In genomic region chr5:76547891-76548524, GRCh38 we compare ENCODE assay signal across 11 cellular contexts.
DNase-seq lines count a peak whose midpoint lies in the region; ATAC-seq and TF ChIP-seq lines count a peak whose summit lies in the region.
"Had no signal": no experiment of that assay in that cellular context is flagged by ENCODE, and none has a peak within 500 bp of the region (broad histone marks: within the 10 kb centered on the region; RNA-seq: fewer than 3 reads in every experiment).

No MANE protein-coding gene starts in this region.

- no peak for TF ChIP-seq CTCF in Calu3 (IDR thresholded peaks at IDR 0.05; ENCODE audit: unreplicated experiment)

- POLR2A ChIA-PET in activated CD4-positive, alpha-beta T cell treated with anti-CD3 and anti-CD28 coated beads for 36 hours (lab: Charles Lee): interaction anchor here (0.9 to 1.7 kb wide), 8 partner anchors 19 to 482 kb away, joined by 3 to 16 read pairs (median 5); partner anchors contain the start of genes AGGF1 and IQGAP2

- H3K27me3 Mint-ChIP-seq in activated CD4-positive, alpha-beta T cell treated with anti-CD3 and anti-CD28 coated beads for 36 hours: no peaks in the 10 kb centered on the region
- H3K27me3 Mint-ChIP-seq in activated T-helper 17 cell treated with anti-CD3 and anti-CD28 coated beads, Interleukin-2, amount 50 U/mL, for 72 hours: no peaks in the 10 kb centered on the region
- no peaks in the 10 kb centered on the region for H3K27me3 Mint-ChIP-seq in stimulated activated memory B cell treated with anti-CD40 and anti-IgM and Interleukin-4, amounts not matched to agents 10 μg/mL and 1 μg/mL and 100 μg/mL, for 72 hours
- no peaks in the 10 kb centered on the region for H3K27me3 Mint-ChIP-seq in Calu3 (ENCODE audit: unreplicated experiment)

- CTCF ChIA-PET in activated CD4-positive, alpha-beta T cell treated with anti-CD3 and anti-CD28 coated beads for 36 hours (lab: Charles Lee): interaction anchor here (0.7 to 3.1 kb wide), 13 partner anchors 10 to 286 kb away, joined by 3 to 26 read pairs (median 5); partner anchors contain the start of gene IQGAP2
- CTCF ChIA-PET in Calu3 (lab: Charles Lee): interaction anchor here (1.3 to 1.6 kb wide), 3 partner anchors 34 to 210 kb away, joined by 3 to 5 read pairs (median 4); no protein-coding TSS in a partner anchor

- H3K9me3 Mint-ChIP-seq in activated CD4-positive, alpha-beta T cell treated with anti-CD3 and anti-CD28 coated beads for 36 hours (ENCODE audit: low read depth): no peaks in the 10 kb centered on the region
- H3K9me3 Mint-ChIP-seq in activated T-helper 17 cell treated with anti-CD3 and anti-CD28 coated beads, Interleukin-2, amount 50 U/mL, for 72 hours: no peaks in the 10 kb centered on the region
- no peaks in the 10 kb centered on the region for H3K9me3 Mint-ChIP-seq in stimulated activated memory B cell treated with anti-CD40 and anti-IgM and Interleukin-4, amounts not matched to agents 10 μg/mL and 1 μg/mL and 100 μg/mL, for 72 hours
- no peaks in the 10 kb centered on the region for H3K9me3 Mint-ChIP-seq in Calu3 (ENCODE audit: low read depth, unreplicated experiment)

- DNase-seq in activated CD4-positive, alpha-beta T cell treated with anti-CD3 and anti-CD28 coated beads for 36 hours: no peak
- DNase-seq in activated CD4-positive, alpha-beta T cell treated with anti-CD3 and anti-CD28 coated beads, Interleukin-2, amount 50 U/mL, for 4 hours: no peak
- no peak for DNase-seq in Calu3
- DNase-seq in NK-92 treated with Interleukin-12 subunit alpha and Interleukin-12 subunit beta, amount 100 ng/mL, for 24 hours (lab: John Stamatoyannopoulos, UW): no peak
- DNase-seq: brain microvascular endothelial cell, glutamatergic neuron, NCI-H226 had no signal

- peaks cover 71% of the 10 kb centered on the region for H3K4me1 Mint-ChIP-seq in activated CD4-positive, alpha-beta T cell treated with anti-CD3 and anti-CD28 coated beads for 36 hours
- peaks cover 48% of the 10 kb centered on the region for H3K4me1 Mint-ChIP-seq in activated T-helper 17 cell treated with anti-CD3 and anti-CD28 coated beads, Interleukin-2, amount 50 U/mL, for 72 hours
- H3K4me1 Mint-ChIP-seq in stimulated activated memory B cell treated with anti-CD40 and anti-IgM and Interleukin-4, amounts not matched to agents 10 μg/mL and 1 μg/mL and 100 μg/mL, for 72 hours: peaks cover 27% of the 10 kb centered on the region
- H3K4me1 Mint-ChIP-seq in Calu3 (ENCODE audit: low read depth, unreplicated experiment): peaks cover 37% of the 10 kb centered on the region

- no TSS peak for BruUV-seq in Calu3 (replicated peaks; lab: Mats Ljungman, UMichigan)

- intact Hi-C loops in activated CD4-positive, alpha-beta T cell treated with anti-CD3 and anti-CD28 coated beads for 36 hours (cut with DNase I, micrococcal nuclease): loop anchor here (1.0 to 10.0 kb wide), 12 partner anchors 27 to 983 kb away; partner anchors contain the start of genes POC5 (in 1 of the 2) and SV2C (in 1 of the 2)
- intact Hi-C loops in Calu3 (cut with micrococcal nuclease; ENCODE audit: unreplicated experiment): loop anchor here (10.0 kb wide), 1 partner anchor 293 kb away; no protein-coding TSS in a partner anchor

- H3K4me3 Mint-ChIP-seq in activated CD4-positive, alpha-beta T cell treated with anti-CD3 and anti-CD28 coated beads for 36 hours: peak overlapping the region; percentile 66
- peak overlapping the region; percentile 79 for H3K4me3 Mint-ChIP-seq in activated T-helper 17 cell treated with anti-CD3 and anti-CD28 coated beads, Interleukin-2, amount 50 U/mL, for 72 hours
- H3K4me3 Mint-ChIP-seq in stimulated activated memory B cell treated with anti-CD40 and anti-IgM and Interleukin-4, amounts not matched to agents 10 μg/mL and 1 μg/mL and 100 μg/mL, for 72 hours: no peak overlapping the region
- no peak overlapping the region for H3K4me3 Mint-ChIP-seq in Calu3 (ENCODE audit: low read depth, unreplicated experiment)

- ATAC-seq in activated CD4-positive, alpha-beta T cell treated with anti-CD3 and anti-CD28 coated beads for 36 hours: peak; percentile 3
- ATAC-seq in HG02798 (IDR thresholded peaks at IDR 0.05; ENCODE audit: poor library complexity, unreplicated experiment) (peak; percentile 31), esophagus mucosa (no peak)
- ATAC-seq in activated T-helper 17 cell treated with anti-CD3 and anti-CD28 coated beads, Interleukin-2, amount 50 U/mL, for 72 hours (replicated peaks): no peak
- ATAC-seq in stimulated activated memory B cell treated with anti-CD40 and anti-IgM and Interleukin-4, amounts not matched to agents 10 μg/mL and 1 μg/mL and 100 μg/mL, for 72 hours: peak; percentile 20

- H3K27ac Mint-ChIP-seq in activated CD4-positive, alpha-beta T cell treated with anti-CD3 and anti-CD28 coated beads for 36 hours: peak overlapping the region; percentile 97
- peak overlapping the region; percentile 97 for H3K27ac Mint-ChIP-seq in activated T-helper 17 cell treated with anti-CD3 and anti-CD28 coated beads, Interleukin-2, amount 50 U/mL, for 72 hours
- peak overlapping the region; percentile 70 for H3K27ac Mint-ChIP-seq in stimulated activated memory B cell treated with anti-CD40 and anti-IgM and Interleukin-4, amounts not matched to agents 10 μg/mL and 1 μg/mL and 100 μg/mL, for 72 hours
- H3K27ac Mint-ChIP-seq in Calu3 (ENCODE audit: unreplicated experiment): no peak overlapping the region

- H3K36me3 Mint-ChIP-seq in activated CD4-positive, alpha-beta T cell treated with anti-CD3 and anti-CD28 coated beads for 36 hours (ENCODE audit: low read depth): peaks cover 3% of the 10 kb centered on the region
- H3K36me3 Mint-ChIP-seq in activated T-helper 17 cell treated with anti-CD3 and anti-CD28 coated beads, Interleukin-2, amount 50 U/mL, for 72 hours (ENCODE audit: low read depth): peaks cover 17% of the 10 kb centered on the region
- no peaks in the 10 kb centered on the region for H3K36me3 Mint-ChIP-seq in stimulated activated memory B cell treated with anti-CD40 and anti-IgM and Interleukin-4, amounts not matched to agents 10 μg/mL and 1 μg/mL and 100 μg/mL, for 72 hours
- no peaks in the 10 kb centered on the region for H3K36me3 Mint-ChIP-seq in Calu3 (ENCODE audit: insufficient read depth, unreplicated experiment)

Comparison
In these comparisons a context has a peak if more than half of its experiments do, and no peak if none do; other contexts are left out.
1. ATAC-seq: peak in activated CD4-positive, alpha-beta T cell treated with anti-CD3 and anti-CD28 coated beads for 36 hours (single experiment), HG02798 (single experiment) and stimulated activated memory B cell treated with anti-CD40 and anti-IgM and Interleukin-4, amounts not matched to agents 10 μg/mL and 1 μg/mL and 100 μg/mL, for 72 hours (single experiment); none in activated T-helper 17 cell treated with anti-CD3 and anti-CD28 coated beads, Interleukin-2, amount 50 U/mL, for 72 hours (single experiment) and esophagus mucosa (single experiment).
2. H3K4me3 Mint-ChIP-seq: peak in activated CD4-positive, alpha-beta T cell treated with anti-CD3 and anti-CD28 coated beads for 36 hours (single experiment) and activated T-helper 17 cell treated with anti-CD3 and anti-CD28 coated beads, Interleukin-2, amount 50 U/mL, for 72 hours (single experiment); none in stimulated activated memory B cell treated with anti-CD40 and anti-IgM and Interleukin-4, amounts not matched to agents 10 μg/mL and 1 μg/mL and 100 μg/mL, for 72 hours (single experiment) and Calu3 (single experiment).